In genomic region chr5:134083517-134083916, GRCh38 we compare ENCODE assay signal across 23 cellular contexts. TPM values are rescaled to one million over a fixed set of nuclear protein-coding genes. Genes with fewer than 3 reads are reported as not detected.
DNase-seq lines count a peak whose midpoint lies in the region; ATAC-seq and TF ChIP-seq lines count a peak whose summit lies in the region.
"Had no signal": no experiment of that assay in that cellular context is flagged by ENCODE, and none has a peak within 500 bp of the region (broad histone marks: within the 10 kb centered on the region; RNA-seq: fewer than 3 reads in every experiment).

No MANE protein-coding gene starts in this region.

- CTCF ChIA-PET in activated naive CD4-positive, alpha-beta T cell treated with anti-CD3 and anti-CD28 coated beads for 36 hours (lab: Charles Lee), result interaction anchor here (1.1 to 8.5 kb wide), 7 partner anchors 11 to 43 kb away, joined by 3 to 61 read pairs (median 6); no protein-coding TSS in a partner anchor
- CTCF ChIA-PET in Panc1 (lab: Charles Lee), result interaction anchor here (0.6 to 0.7 kb wide), 2 partner anchors 17 to 99 kb away, joined by 4 read pairs; no protein-coding TSS in a partner anchor

- H3K4me1 ChIP-seq in Panc1 (ENCODE audit: control insufficient read depth, insufficient read depth, low read length), result no peaks in the 10 kb centered on the region
- H3K4me1 ChIP-seq: foreskin keratinocyte, left ventricle myocardium inferior had no signal

- peaks cover 3% of the 10 kb centered on the region for H3K36me3 Mint-ChIP-seq in activated naive CD4-positive, alpha-beta T cell treated with anti-CD3 and anti-CD28 coated beads for 36 hours (ENCODE audit: low read depth)
- H3K36me3 Mint-ChIP-seq in central memory CD8-positive, alpha-beta T cell (ENCODE audit: insufficient read depth), result peaks cover 7% of the 10 kb centered on the region

- no TSS peak for BruUV-seq in Panc1 (replicated peaks; lab: Mats Ljungman, UMichigan)

- H3K27me3 Mint-ChIP-seq in activated naive CD4-positive, alpha-beta T cell treated with anti-CD3 and anti-CD28 coated beads for 36 hours (ENCODE audit: low read depth), result no peaks in the 10 kb centered on the region
- no peaks in the 10 kb centered on the region for H3K27me3 Mint-ChIP-seq in central memory CD8-positive, alpha-beta T cell

- no peak overlapping the region for H3K27ac Mint-ChIP-seq in activated naive CD4-positive, alpha-beta T cell treated with anti-CD3 and anti-CD28 coated beads for 36 hours
- peak overlapping the region; percentile 0 for H3K27ac Mint-ChIP-seq in central memory CD8-positive, alpha-beta T cell (ENCODE audit: low read depth)

- no peak for TF ChIP-seq CTCF in Panc1 (IDR thresholded peaks at IDR 0.05)

- H3K9me3 ChIP-seq in Panc1 (ENCODE audit: control insufficient read depth, insufficient read depth, low read depth, low read length), result no peaks in the 10 kb centered on the region
- H3K9me3 ChIP-seq: left ventricle myocardium inferior had no signal

- ATAC-seq in Panc1, result peak; percentile 67
- ATAC-seq in central memory CD8-positive, alpha-beta T cell (replicated peaks; ENCODE audit: extremely low read depth, poor library complexity, severe bottlenecking), result no peak
- ATAC-seq in GM18498 (IDR thresholded peaks at IDR 0.05; ENCODE audit: unreplicated experiment), result no peak
- no peak for ATAC-seq in GM19035 (IDR thresholded peaks at IDR 0.05; ENCODE audit: unreplicated experiment)
- ATAC-seq: foreskin keratinocyte, GM12878, PC-3, sciatic nerve had no signal

- H3K27ac ChIP-seq in Panc1 (ENCODE audit: low read length), result no peak overlapping the region
- H3K27ac ChIP-seq: foreskin keratinocyte, HL-60, left ventricle myocardium inferior had no signal

- POLR2A ChIA-PET in Panc1 (lab: Charles Lee), result interaction anchor here (0.5 kb wide), 1 partner anchor 1243 kb away, joined by 11 read pairs; no protein-coding TSS in a partner anchor

- H3K4me3 ChIP-seq in Panc1 (ENCODE audit: low read depth in 2 of 2, low read length in 2 of 2), result no peak overlapping the region
- H3K4me3 ChIP-seq: GM12878, left ventricle myocardium inferior had no signal

- peaks cover 79% of the 10 kb centered on the region for H3K4me1 Mint-ChIP-seq in activated naive CD4-positive, alpha-beta T cell treated with anti-CD3 and anti-CD28 coated beads for 36 hours (ENCODE audit: low read depth)
- peaks cover 30% of the 10 kb centered on the region for H3K4me1 Mint-ChIP-seq in central memory CD8-positive, alpha-beta T cell

- H3K4me3 Mint-ChIP-seq in activated naive CD4-positive, alpha-beta T cell treated with anti-CD3 and anti-CD28 coated beads for 36 hours, result no peak overlapping the region
- H3K4me3 Mint-ChIP-seq in central memory CD8-positive, alpha-beta T cell, result no peak overlapping the region

- DNase-seq in activated naive CD4-positive, alpha-beta T cell treated with anti-CD3 and anti-CD28 coated beads for 36 hours, result peak; percentile 8
- no peak for DNase-seq in activated naive CD4-positive, alpha-beta T cell (lab: John Stamatoyannopoulos, UW)
- DNase-seq in Panc1 (ENCODE audit: low read depth, low spot score) (no peak), posterior vena cava (ENCODE audit: low spot score) (peak; percentile 56), LoVo (ENCODE audit: low spot score) (no peak)
- DNase-seq in central memory CD8-positive, alpha-beta T cell (ENCODE audit: low spot score in 2 of 2), result no peak
- DNase-seq: activated CD4-positive, alpha-beta T cell treated with anti-CD3 and anti-CD28 coated beads for 1 hour; COR-L47; foreskin keratinocyte; KBM-7; left ventricle myocardium inferior; NCI-H1105; NCI-H2107; NCI-H748 treated with DMSO at 0.1 percent for 48 hours; PC-3; stimulated activated CD4-positive, alpha-beta T cell treated with anti-CD3 and anti-CD28 coated beads, Interleukin-4, amount 100 ng/mL, for 24 hours; substantia nigra; T1000 had no signal

- no peaks in the 10 kb centered on the region for H3K27me3 ChIP-seq in Panc1 (ENCODE audit: control insufficient read depth, insufficient read depth, low read length)

- intact Hi-C loops in activated naive CD4-positive, alpha-beta T cell treated with anti-CD3 and anti-CD28 coated beads for 36 hours (cut with micrococcal nuclease), result no loop called here
- intact Hi-C loops in Panc1 (cut with micrococcal nuclease; ENCODE audit: unreplicated experiment) (no loop called here), posterior vena cava (cut with DNase I) (no loop called here)

- no peaks in the 10 kb centered on the region for H3K9me3 Mint-ChIP-seq in activated naive CD4-positive, alpha-beta T cell treated with anti-CD3 and anti-CD28 coated beads for 36 hours
- H3K9me3 Mint-ChIP-seq in central memory CD8-positive, alpha-beta T cell, result no peaks in the 10 kb centered on the region

- H3K36me3 ChIP-seq in Panc1 (ENCODE audit: control insufficient read depth, insufficient read depth, low read length), result no peaks in the 10 kb centered on the region
- H3K36me3 ChIP-seq: left ventricle myocardium inferior had no signal

- in situ Hi-C loops in Panc1 (cut with HindIII; ENCODE audit: low pct_unique_long_range_greater_than_20kb, low sequenced_read_pairs), result no loop called here

RNA-seq across cellular contexts. Expression of gene TCF7, which starts 31.0 kb away (rescaled TPM):
- total RNA-seq in activated naive CD4-positive, alpha-beta T cell treated with anti-CD3 and anti-CD28 coated beads for 36 hours, result 10 to 100 TPM; 87.9 to 92.3 TPM
- total RNA-seq in Panc1 (2021; ENCODE audit: unreplicated experiment) (24.0 TPM), posterior vena cava (1 to 10 TPM; 1.0 to 1.6 TPM)
- 45.5 TPM for polyA plus RNA-seq in Panc1 (2012; ENCODE audit: insufficient read length)

Comparison
In these comparisons a context has a peak if more than half of its experiments do, and no peak if none do; other contexts are left out.
1. DNase-seq: peak in activated naive CD4-positive, alpha-beta T cell treated with anti-CD3 and anti-CD28 coated beads for 36 hours (single experiment) and posterior vena cava (single experiment); none in activated naive CD4-positive, alpha-beta T cell (0 of 4), Panc1 (single experiment), central memory CD8-positive, alpha-beta T cell (0 of 2) and LoVo (single experiment).